ENCODE assay signal across 8 cellular contexts in genomic region chr7:121278120-121279021, GRCh38. TPM values are rescaled to one million over a fixed set of nuclear protein-coding genes. Genes with fewer than 3 reads are reported as not detected.
A peak's percentile ranks its signal among the peaks of the same experiment; 100 is the strongest.
DNase-seq lines count a peak whose midpoint lies in the region; ATAC-seq and TF ChIP-seq lines count a peak whose summit lies in the region.
"Had no signal": no experiment of that assay in that cellular context is flagged by ENCODE, and none has a peak within 500 bp of the region (broad histone marks: within the 10 kb centered on the region; RNA-seq: fewer than 3 reads in every experiment).

No MANE protein-coding gene starts in this region.

- H3K4me3 ChIP-seq in mucosa of descending colon: no peak overlapping the region
- H3K4me3 ChIP-seq: lung had no signal

- peak; percentile 99 for ATAC-seq in GM19025 (IDR thresholded peaks at IDR 0.05; ENCODE audit: low read depth, unreplicated experiment)
- peak; percentile 100 for ATAC-seq in HG02840 (IDR thresholded peaks at IDR 0.05; ENCODE audit: low FRiP score, unreplicated experiment)
- peak; percentile 42 for ATAC-seq in mucosa of descending colon

- H3K4me1 ChIP-seq in mucosa of descending colon (ENCODE audit: low read depth): no peaks in the 10 kb centered on the region

- no peaks in the 10 kb centered on the region for H3K36me3 ChIP-seq in mucosa of descending colon (ENCODE audit: low read depth)

- intact Hi-C loops in mucosa of descending colon (cut with DNase I, micrococcal nuclease): no loop called here

- TF ChIP-seq CTCF in mucosa of descending colon (IDR thresholded peaks at IDR 0.05): no peak

- peak; percentile 24 for DNase-seq in RKO (ENCODE audit: low spot score)
- DNase-seq in mucosa of descending colon: no peak
- no peak for DNase-seq in iPS-NIHi11 (ENCODE audit: low spot score)
- no peak for DNase-seq in DMS79 (lab: John Stamatoyannopoulos, UW)
- no peak for DNase-seq in NCI-H1694 (lab: John Stamatoyannopoulos, UW)

- H3K9me3 ChIP-seq in mucosa of descending colon: no peaks in the 10 kb centered on the region

RNA-seq across cellular contexts. Expression of gene WNT16, which starts 50.4 kb away (rescaled TPM):
- 1 to 10 TPM in 1 of 3 donors, not detected in 2; 1.4 TPM for total RNA-seq in mucosa of descending colon

Comparison
In these comparisons a context has a peak if more than half of its experiments do, and no peak if none do; other contexts are left out.
1. ATAC-seq: peak in every context shown above with its lines; median percentile 100 in HG02840; 99 in GM19025; 42 in mucosa of descending colon.